Comparison of ENCODE assay signal across 1 cellular context in genomic region chr1:87392241-87393192, GRCh38.
TF ChIP-seq lines count a peak whose summit lies in the region.

No MANE protein-coding gene starts in this region.

TF ChIP-seq in HCT116, 20 proteins besides CTCF, POLR2A, EP300 and RAD21 (continued from another document):
- TF ChIP-seq, protein P1, sequence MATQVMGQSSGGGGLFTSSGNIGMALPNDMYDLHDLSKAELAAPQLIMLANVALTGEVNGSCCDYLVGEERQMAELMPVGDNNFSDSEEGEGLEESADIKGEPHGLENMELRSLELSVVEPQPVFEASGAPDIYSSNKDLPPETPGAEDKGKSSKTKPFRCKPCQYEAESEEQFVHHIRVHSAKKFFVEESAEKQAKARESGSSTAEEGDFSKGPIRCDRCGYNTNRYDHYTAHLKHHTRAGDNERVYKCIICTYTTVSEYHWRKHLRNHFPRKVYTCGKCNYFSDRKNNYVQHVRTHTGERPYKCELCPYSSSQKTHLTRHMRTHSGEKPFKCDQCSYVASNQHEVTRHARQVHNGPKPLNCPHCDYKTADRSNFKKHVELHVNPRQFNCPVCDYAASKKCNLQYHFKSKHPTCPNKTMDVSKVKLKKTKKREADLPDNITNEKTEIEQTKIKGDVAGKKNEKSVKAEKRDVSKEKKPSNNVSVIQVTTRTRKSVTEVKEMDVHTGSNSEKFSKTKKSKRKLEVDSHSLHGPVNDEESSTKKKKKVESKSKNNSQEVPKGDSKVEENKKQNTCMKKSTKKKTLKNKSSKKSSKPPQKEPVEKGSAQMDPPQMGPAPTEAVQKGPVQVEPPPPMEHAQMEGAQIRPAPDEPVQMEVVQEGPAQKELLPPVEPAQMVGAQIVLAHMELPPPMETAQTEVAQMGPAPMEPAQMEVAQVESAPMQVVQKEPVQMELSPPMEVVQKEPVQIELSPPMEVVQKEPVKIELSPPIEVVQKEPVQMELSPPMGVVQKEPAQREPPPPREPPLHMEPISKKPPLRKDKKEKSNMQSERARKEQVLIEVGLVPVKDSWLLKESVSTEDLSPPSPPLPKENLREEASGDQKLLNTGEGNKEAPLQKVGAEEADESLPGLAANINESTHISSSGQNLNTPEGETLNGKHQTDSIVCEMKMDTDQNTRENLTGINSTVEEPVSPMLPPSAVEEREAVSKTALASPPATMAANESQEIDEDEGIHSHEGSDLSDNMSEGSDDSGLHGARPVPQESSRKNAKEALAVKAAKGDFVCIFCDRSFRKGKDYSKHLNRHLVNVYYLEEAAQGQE (IDR thresholded peaks at IDR 0.05; ENCODE audit: low read depth), result no peak
